In the genomic region with DNA sequence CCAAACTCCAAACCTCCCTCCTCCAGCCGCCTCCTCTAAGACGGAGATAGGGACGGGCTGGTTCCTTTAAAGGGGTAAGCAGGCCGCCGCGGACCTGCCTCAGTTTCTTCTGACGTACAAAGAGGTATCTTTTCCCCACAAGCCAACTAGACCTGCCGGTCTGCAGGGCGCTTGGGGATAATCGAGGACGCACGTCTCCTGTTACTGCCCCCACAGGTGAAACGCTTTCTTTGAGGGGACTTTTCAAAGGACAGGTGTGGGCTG, we compare ENCODE assay signal across 8 cellular contexts. TPM values are rescaled to one million over a fixed set of nuclear protein-coding genes. Genes with fewer than 3 reads are reported as not detected.
DNase-seq lines count a peak whose midpoint lies in the region; ATAC-seq, FAIRE-seq and TF ChIP-seq lines count a peak whose summit lies in the region.

No MANE protein-coding gene starts in this region.

- peak overlapping the region; percentile 52 for H3K23ac ChIP-seq in neuronal stem cell (ENCODE audit: low read depth, low read length, poor library complexity)

- peak overlapping the region; percentile 96 for H3K4me3 Mint-ChIP-seq in T-helper 2 cell treated with Interferon-gamma antibody and Interleukin-4, amounts not matched to agents 5 μg/mL and 100 μg/mL, for 36 hours

- intact Hi-C loops in PC-9 (cut with micrococcal nuclease; ENCODE audit: unreplicated experiment), result loop anchor here (5.0 kb wide), 3 partner anchors 66 to 154 kb away; a partner anchor contains a TSS
- intact Hi-C loops in endothelial cell of umbilical vein (cut with micrococcal nuclease), result no loop called here

- H3K4me2 ChIP-seq in PC-9, result peak overlapping the region; percentile 89
- peak overlapping the region; percentile 82 for H3K4me2 ChIP-seq in endothelial cell of umbilical vein (ENCODE audit: insufficient read depth, low read length)
- peak overlapping the region; percentile 96 for H3K4me2 ChIP-seq in neuronal stem cell (ENCODE audit: insufficient read depth, low read length, poor library complexity, severe bottlenecking)

- H3K79me2 ChIP-seq in PC-9 (ENCODE audit: low read depth) (peaks cover 41% of the 10 kb centered on the region), endothelial cell of umbilical vein (ENCODE audit: control insufficient read depth, insufficient read depth, low read length) (peaks cover 40% of the 10 kb centered on the region)

- no peak overlapping the region for H2BK5ac ChIP-seq in neuronal stem cell (ENCODE audit: low read length)

- TF ChIP-seq POLR2A in endothelial cell of umbilical vein (IDR thresholded peaks at IDR 0.05; ENCODE audit: low read depth, low read length), result no peak

- H3K79me1 ChIP-seq in neuronal stem cell (ENCODE audit: low read depth, low read length), result no peaks in the 10 kb centered on the region

- H3K9me1 ChIP-seq in endothelial cell of umbilical vein (replicated peaks; ENCODE audit: control insufficient read depth, extremely low read depth, insufficient read depth, low read length), result no peaks in the 10 kb centered on the region

- no peaks in the 10 kb centered on the region for H3K27me3 Mint-ChIP-seq in T-helper 2 cell treated with Interferon-gamma antibody and Interleukin-4, amounts not matched to agents 5 μg/mL and 100 μg/mL, for 36 hours (ENCODE audit: low read depth)

- no peak overlapping the region for H2BK15ac ChIP-seq in neuronal stem cell (ENCODE audit: low read length)

- H4K20me1 ChIP-seq in PC-9 (ENCODE audit: insufficient read depth) (no peaks in the 10 kb centered on the region), endothelial cell of umbilical vein (replicated peaks; ENCODE audit: control insufficient read depth, extremely low read depth, insufficient read depth, low read length) (no peaks in the 10 kb centered on the region)

- peaks cover 42% of the 10 kb centered on the region for H3K4me1 Mint-ChIP-seq in T-helper 2 cell treated with Interferon-gamma antibody and Interleukin-4, amounts not matched to agents 5 μg/mL and 100 μg/mL, for 36 hours (ENCODE audit: low read depth)

- peak overlapping the region; percentile 89 for H3K18ac ChIP-seq in neuronal stem cell (ENCODE audit: low read length)

- CTCF ChIA-PET in PC-9 (lab: Charles Lee), result no interaction called here
- CTCF ChIA-PET in endothelial cell of umbilical vein (lab: Charles Lee), result interaction anchor here (1.2 kb wide), 1 partner anchor 66 kb away, joined by 6 read pairs; no protein-coding TSS in a partner anchor

- H2AFZ ChIP-seq in PC-9, result peak overlapping the region; percentile 83
- peak overlapping the region; percentile 65 for H2AFZ ChIP-seq in endothelial cell of umbilical vein (ENCODE audit: low read depth, low read length)
- H2AFZ ChIP-seq in neuronal stem cell (ENCODE audit: low read length), result peak overlapping the region; percentile 97

- H3K4me3 ChIP-seq in PC-9 (peak overlapping the region; percentile 80), endothelial cell of umbilical vein (replicated peaks in 1 of 3; ENCODE audit: insufficient read depth in 1 of 3, low read depth in 1 of 3, low read length in 3 of 3) (peak overlapping the region; percentile 65 to 81 (median 71)), neuronal stem cell (ENCODE audit: low read length in 2 of 2) (peak overlapping the region; percentile 86 to 91)

- no peaks in the 10 kb centered on the region for H3K9me2 ChIP-seq in PC-9 (ENCODE audit: insufficient read depth)

- H3K36me3 Mint-ChIP-seq in T-helper 2 cell treated with Interferon-gamma antibody and Interleukin-4, amounts not matched to agents 5 μg/mL and 100 μg/mL, for 36 hours (ENCODE audit: low read depth), result peaks cover 12% of the 10 kb centered on the region

- no peaks in the 10 kb centered on the region for H3K9me3 Mint-ChIP-seq in T-helper 2 cell treated with Interferon-gamma antibody and Interleukin-4, amounts not matched to agents 5 μg/mL and 100 μg/mL, for 36 hours

- peak overlapping the region; percentile 63 for H2BK120ac ChIP-seq in neuronal stem cell (ENCODE audit: low read depth, low read length)

- H3K27ac ChIP-seq in PC-9 (peak overlapping the region; percentile 78), endothelial cell of umbilical vein (ENCODE audit: insufficient read depth, low read depth, low read length) (peak overlapping the region; percentile 69), neuronal stem cell (replicated peaks; ENCODE audit: low read length) (no peak overlapping the region)

- FAIRE-seq in endothelial cell of umbilical vein (lab: Jason Lieb, UNC), result no peak

- H3K9me3 ChIP-seq in PC-9 (ENCODE audit: insufficient read depth, low read depth) (no peaks in the 10 kb centered on the region; the same call in 1 of the 2 replicates), endothelial cell of umbilical vein (replicated peaks; ENCODE audit: control insufficient read depth, insufficient read depth, low read length) (no peaks in the 10 kb centered on the region), neuronal stem cell (replicated peaks in 1 of 2; ENCODE audit: control insufficient read depth in 2 of 2, insufficient read depth in 1 of 2, low read depth in 1 of 2, low read length in 2 of 2) (no peaks in the 10 kb centered on the region)

- H3F3A ChIP-seq in PC-9 (ENCODE audit: insufficient read depth, low read depth), result peaks cover 22% of the 10 kb centered on the region

- ATAC-seq in HG03469 (IDR thresholded peaks at IDR 0.05; ENCODE audit: unreplicated experiment), result no peak
- no peak for ATAC-seq in HG03095 (IDR thresholded peaks at IDR 0.05; ENCODE audit: unreplicated experiment)

- no CpG with 5 or more reads among the region's 13 CpGs for WGBS in neuronal stem cell (ENCODE audit: extremely low coverage in 2 of 2, insufficient read length in 2 of 2, insufficient replicate concordance in 1 of 2), 2 donors

- TF ChIP-seq CTCF in PC-9 (conservative IDR thresholded peaks at IDR 0.05) (no peak), endothelial cell of umbilical vein (IDR thresholded peaks at IDR 0.05; ENCODE audit: extremely low read depth in 1 of 2, insufficient read depth in 1 of 2, low read depth in 1 of 2, low read length in 2 of 2) (no peak)

- BruUV-seq in PC-9 (replicated peaks; lab: Mats Ljungman, UMichigan) (no TSS peak), endothelial cell of umbilical vein (replicated peaks; lab: Mats Ljungman, UMichigan) (no TSS peak)

- H3K4ac ChIP-seq in neuronal stem cell (ENCODE audit: low read length), result no peak overlapping the region

- no peak overlapping the region for H4K91ac ChIP-seq in neuronal stem cell (ENCODE audit: low read depth, low read length, poor library complexity)

- no peak overlapping the region for H4K8ac ChIP-seq in neuronal stem cell (ENCODE audit: low read depth, low read length)

- dilution Hi-C loops in endothelial cell of umbilical vein (cut with MboI; ENCODE audit: extremely low pct_ligation_motif_present, low sequenced_read_pairs), result no loop called here

- H3K27me3 ChIP-seq in PC-9 (ENCODE audit: insufficient read depth, low read depth) (no peaks in the 10 kb centered on the region), endothelial cell of umbilical vein (ENCODE audit: control insufficient read depth in 2 of 2, insufficient read depth in 2 of 2, low read length in 2 of 2) (no peaks in the 10 kb centered on the region), neuronal stem cell (ENCODE audit: control insufficient read depth in 3 of 3, insufficient read depth in 3 of 3, low read depth in 1 of 3, low read length in 3 of 3) (peaks cover 0 to 10% (median 0%) of the 10 kb centered on the region in 3 experiments)

- no peak overlapping the region for H2AK5ac ChIP-seq in neuronal stem cell (ENCODE audit: low read depth, low read length)

- H3K27ac Mint-ChIP-seq in T-helper 2 cell treated with Interferon-gamma antibody and Interleukin-4, amounts not matched to agents 5 μg/mL and 100 μg/mL, for 36 hours, result peak overlapping the region; percentile 86

- DNase-seq in T-helper 2 cell treated with Interferon-gamma antibody and Interleukin-4, amounts not matched to agents 5 μg/mL and 100 μg/mL, for 36 hours (ENCODE audit: low spot score), result no peak
- DNase-seq in T-helper 2 cell (no peak), PC-9 (peak in 1 of 2 experiments; percentile 55), endothelial cell of umbilical vein (ENCODE audit: low read depth, low spot score) (no peak), neuronal stem cell (ENCODE audit: low spot score) (peak; percentile 8), pons (ENCODE audit: low spot score) (no peak)

- H3K9ac ChIP-seq in endothelial cell of umbilical vein (replicated peaks; ENCODE audit: extremely low read depth, insufficient read depth, low read length) (peak overlapping the region; percentile 78), neuronal stem cell (ENCODE audit: low read depth, low read length, poor library complexity) (peak overlapping the region; percentile 91)

- peaks cover 43% of the 10 kb centered on the region for H3K4me1 ChIP-seq in PC-9 (replicated peaks; ENCODE audit: insufficient read depth)
- peaks cover 22% of the 10 kb centered on the region for H3K4me1 ChIP-seq in endothelial cell of umbilical vein (ENCODE audit: control insufficient read depth, extremely low read depth, insufficient read depth, low read length)
- H3K4me1 ChIP-seq in neuronal stem cell (ENCODE audit: control insufficient read depth in 2 of 2, insufficient read depth in 1 of 2, low read depth in 1 of 2, low read length in 2 of 2), result peaks cover 5 to 10% of the 10 kb centered on the region in 2 donors

- POLR2A ChIA-PET in PC-9 (lab: Charles Lee; ENCODE audit: unreplicated experiment) (no interaction called here), endothelial cell of umbilical vein (lab: Charles Lee) (no interaction called here)

- peak overlapping the region; percentile 85 for H3K14ac ChIP-seq in neuronal stem cell (ENCODE audit: low read length)

- H3K36me3 ChIP-seq in PC-9 (ENCODE audit: low read depth), result no peaks in the 10 kb centered on the region
- H3K36me3 ChIP-seq in endothelial cell of umbilical vein (ENCODE audit: control insufficient read depth in 2 of 2, extremely low read depth in 1 of 2, insufficient read depth in 2 of 2, low read length in 2 of 2), result no peaks in the 10 kb centered on the region
- no peaks in the 10 kb centered on the region for H3K36me3 ChIP-seq in neuronal stem cell (replicated peaks in 1 of 2; ENCODE audit: control insufficient read depth in 2 of 2, insufficient read depth in 2 of 2, low read length in 2 of 2)

- no peak overlapping the region for H2BK12ac ChIP-seq in neuronal stem cell (ENCODE audit: low read length)

RNA-seq across cellular contexts. Expression of a gene that starts 25.1 kb away (rescaled TPM):
- total RNA-seq in PC-9 (2021), result 36.7 and 38.1 TPM in 2 replicates
- total RNA-seq in endothelial cell of umbilical vein, result 14.1 and 14.2 TPM in 2 replicates
- 6.6 and 7.0 TPM in 2 replicates for polyA plus RNA-seq in endothelial cell of umbilical vein
- 8.7 TPM in 2 replicates for polyA plus RNA-seq in endothelial cell of umbilical vein (2011; cell fraction: cytosol; rRNA removed)
- 9.3 and 9.8 TPM in 2 replicates for polyA plus RNA-seq in endothelial cell of umbilical vein (2011; cell fraction: nucleus; rRNA removed)
- 11.3 and 12.1 TPM in 2 replicates for polyA plus RNA-seq in endothelial cell of umbilical vein (2012)
- polyA minus RNA-seq in endothelial cell of umbilical vein, result 38.1 and 39.6 TPM in 2 replicates
- 25.9 TPM for polyA minus RNA-seq in endothelial cell of umbilical vein (2011; cell fraction: cytosol; rRNA and poly(A)+ RNA removed)
- polyA minus RNA-seq in endothelial cell of umbilical vein (2011; cell fraction: nucleus; rRNA and poly(A)+ RNA removed), result 8.9 and 10.1 TPM in 2 replicates
- 8.5 TPM for polyA plus RNA-seq in neuronal stem cell (2013, experiment 1 of 2)
- 9.3 TPM for polyA plus RNA-seq in neuronal stem cell (2013, experiment 2 of 2)

RNA-seq across cellular contexts. Expression of a gene that starts 31.1 kb away (rescaled TPM):
- total RNA-seq in PC-9 (2021), result 7.8 and 9.7 TPM in 2 replicates
- 19.6 and 27.9 TPM in 2 replicates for total RNA-seq in endothelial cell of umbilical vein
- polyA plus RNA-seq in endothelial cell of umbilical vein, result 14.9 and 15.5 TPM in 2 replicates
- 13.5 and 14.2 TPM in 2 replicates for polyA plus RNA-seq in endothelial cell of umbilical vein (2011; cell fraction: cytosol; rRNA removed)
- 17.4 and 18.1 TPM in 2 replicates for polyA plus RNA-seq in endothelial cell of umbilical vein (2011; cell fraction: nucleus; rRNA removed)
- 16.6 and 18.2 TPM in 2 replicates for polyA plus RNA-seq in endothelial cell of umbilical vein (2012)
- 21.2 and 24.0 TPM in 2 replicates for polyA minus RNA-seq in endothelial cell of umbilical vein
- 9.7 TPM for polyA minus RNA-seq in endothelial cell of umbilical vein (2011; cell fraction: cytosol; rRNA and poly(A)+ RNA removed)
- polyA minus RNA-seq in endothelial cell of umbilical vein (2011; cell fraction: nucleus; rRNA and poly(A)+ RNA removed), result 14.4 and 15.5 TPM in 2 replicates
- polyA plus RNA-seq in neuronal stem cell (2013, experiment 1 of 2), result 7.1 TPM
- polyA plus RNA-seq in neuronal stem cell (2013, experiment 2 of 2), result 6.6 TPM

RNA-seq across cellular contexts. Expression of a gene that starts 32.8 kb away (rescaled TPM):
- total RNA-seq in PC-9 (2021) (not detected in 2 replicates), endothelial cell of umbilical vein (not detected in 2 replicates)
- polyA plus RNA-seq in endothelial cell of umbilical vein, result not detected in 2 replicates
- not detected in 2 replicates for polyA plus RNA-seq in endothelial cell of umbilical vein (2011; cell fraction: cytosol; rRNA removed)
- not detected in 2 replicates for polyA plus RNA-seq in endothelial cell of umbilical vein (2011; cell fraction: nucleus; rRNA removed)
- polyA plus RNA-seq in endothelial cell of umbilical vein (2012), result 0.23 TPM in 1 of 2 replicates, not detected in the other
- polyA minus RNA-seq in endothelial cell of umbilical vein, result not detected in 2 replicates
- not detected for polyA minus RNA-seq in endothelial cell of umbilical vein (2011; cell fraction: cytosol; rRNA and poly(A)+ RNA removed)
- polyA minus RNA-seq in endothelial cell of umbilical vein (2011; cell fraction: nucleus; rRNA and poly(A)+ RNA removed), result not detected in 2 replicates
- not detected for polyA plus RNA-seq in neuronal stem cell (2013, experiment 1 of 2)
- not detected for polyA plus RNA-seq in neuronal stem cell (2013, experiment 2 of 2)

RNA-seq across cellular contexts. Expression of a gene that starts 53.5 kb away (rescaled TPM):
- total RNA-seq in PC-9 (2021) (16.4 and 20.8 TPM in 2 replicates), endothelial cell of umbilical vein (15.8 and 22.8 TPM in 2 replicates)
- 19.1 and 19.8 TPM in 2 replicates for polyA plus RNA-seq in endothelial cell of umbilical vein
- 15.6 and 16.7 TPM in 2 replicates for polyA plus RNA-seq in endothelial cell of umbilical vein (2011; cell fraction: cytosol; rRNA removed)
- 18.0 and 21.8 TPM in 2 replicates for polyA plus RNA-seq in endothelial cell of umbilical vein (2011; cell fraction: nucleus; rRNA removed)
- 14.9 and 15.7 TPM in 2 replicates for polyA plus RNA-seq in endothelial cell of umbilical vein (2012)
- polyA minus RNA-seq in endothelial cell of umbilical vein, result 14.6 and 19.3 TPM in 2 replicates
- 28.2 TPM for polyA minus RNA-seq in endothelial cell of umbilical vein (2011; cell fraction: cytosol; rRNA and poly(A)+ RNA removed)
- 9.0 and 9.3 TPM in 2 replicates for polyA minus RNA-seq in endothelial cell of umbilical vein (2011; cell fraction: nucleus; rRNA and poly(A)+ RNA removed)
- 10.0 TPM for polyA plus RNA-seq in neuronal stem cell (2013, experiment 1 of 2)
- 9.9 TPM for polyA plus RNA-seq in neuronal stem cell (2013, experiment 2 of 2)

RNA-seq across cellular contexts. Expression of a gene that starts 59.0 kb away (rescaled TPM):
- total RNA-seq in PC-9 (2021) (not detected in 2 replicates), endothelial cell of umbilical vein (not detected in 2 replicates)
- polyA plus RNA-seq in endothelial cell of umbilical vein, result not detected in 2 replicates
- not detected in 2 replicates for polyA plus RNA-seq in endothelial cell of umbilical vein (2011; cell fraction: cytosol; rRNA removed)
- not detected in 2 replicates for polyA plus RNA-seq in endothelial cell of umbilical vein (2011; cell fraction: nucleus; rRNA removed)
- not detected in 2 replicates for polyA plus RNA-seq in endothelial cell of umbilical vein (2012)
- not detected in 2 replicates for polyA minus RNA-seq in endothelial cell of umbilical vein
- polyA minus RNA-seq in endothelial cell of umbilical vein (2011; cell fraction: cytosol; rRNA and poly(A)+ RNA removed), result not detected
- polyA minus RNA-seq in endothelial cell of umbilical vein (2011; cell fraction: nucleus; rRNA and poly(A)+ RNA removed), result not detected in 2 replicates
- polyA plus RNA-seq in neuronal stem cell (2013, experiment 1 of 2), result 0.03 TPM
- polyA plus RNA-seq in neuronal stem cell (2013, experiment 2 of 2), result 0.03 TPM
